Comparison of ENCODE assay signal across 20 cellular contexts in genomic region chr15:92662797-92663196, GRCh38. TPM values are rescaled to one million over a fixed set of nuclear protein-coding genes. Genes with fewer than 3 reads are reported as not detected.
DNase-seq lines count a peak whose midpoint lies in the region; ATAC-seq, FAIRE-seq and TF ChIP-seq lines count a peak whose summit lies in the region.
"Had no signal": no experiment of that assay in that cellular context is flagged by ENCODE, and none has a peak within 500 bp of the region (broad histone marks: within the 10 kb centered on the region; RNA-seq: fewer than 3 reads in every experiment).

No MANE protein-coding gene starts in this region.

- no peak for TF ChIP-seq CTCF in bronchial epithelial cell (IDR thresholded peaks at IDR 0.05; ENCODE audit: insufficient read depth, low read length, severe bottlenecking)

- H3K4me1 Mint-ChIP-seq in activated CD4-positive, alpha-beta T cell treated with anti-CD3 and anti-CD28 coated beads, Interleukin-2, amount 10 ng/mL, durations not matched to agents 7 days and 5 days: no peaks in the 10 kb centered on the region
- no peaks in the 10 kb centered on the region for H3K4me1 Mint-ChIP-seq in natural killer cell treated with Interleukin-12 subunit alpha and Interleukin-12 subunit beta and Interleukin-15 and Interleukin-18, amount 100 ng/mL, for 72 hours (ENCODE audit: low read depth in 2 of 2)
- H3K4me1 Mint-ChIP-seq: central memory CD8-positive, alpha-beta T cell had no signal

- H3K36me3 Mint-ChIP-seq in activated CD4-positive, alpha-beta T cell treated with anti-CD3 and anti-CD28 coated beads, Interleukin-2, amount 10 ng/mL, durations not matched to agents 7 days and 5 days (ENCODE audit: low read depth): no peaks in the 10 kb centered on the region
- H3K36me3 Mint-ChIP-seq in natural killer cell treated with Interleukin-12 subunit alpha and Interleukin-12 subunit beta and Interleukin-15 and Interleukin-18, amount 100 ng/mL, for 72 hours: no peaks in the 10 kb centered on the region
- H3K36me3 Mint-ChIP-seq: activated CD4-positive, alpha-beta memory T cell treated with anti-CD3 and anti-CD28 coated beads for 36 hours had no signal

- H3K27ac Mint-ChIP-seq in activated CD4-positive, alpha-beta T cell treated with anti-CD3 and anti-CD28 coated beads, Interleukin-2, amount 10 ng/mL, durations not matched to agents 7 days and 5 days: no peak overlapping the region
- no peak overlapping the region for H3K27ac Mint-ChIP-seq in natural killer cell treated with Interleukin-12 subunit alpha and Interleukin-12 subunit beta and Interleukin-15 and Interleukin-18, amount 100 ng/mL, for 72 hours
- H3K27ac Mint-ChIP-seq: activated CD4-positive, alpha-beta memory T cell treated with anti-CD3 and anti-CD28 coated beads for 36 hours had no signal

- no peaks in the 10 kb centered on the region for H3K27me3 ChIP-seq in bronchial epithelial cell (ENCODE audit: control insufficient read depth, insufficient read depth, low read length)
- H3K27me3 ChIP-seq: sigmoid colon, SJCRH30, thyroid gland had no signal

- DNase-seq in bronchial epithelial cell (ENCODE audit: low read depth): peak; percentile 47
- no peak for DNase-seq in activated CD4-positive, alpha-beta T cell treated with anti-CD3 and anti-CD28 coated beads, Interleukin-2, amount 10 ng/mL, durations not matched to agents 7 days and 5 days
- DNase-seq in natural killer cell treated with Interleukin-12 subunit alpha and Interleukin-12 subunit beta and Interleukin-15 and Interleukin-18, amount 100 ng/mL, for 72 hours (ENCODE audit: low spot score): no peak
- DNase-seq: DMS153, GM23248, Karpas-422, NCI-H1436 treated with DMSO at 0.1 percent for 48 hours, NCI-H345, sigmoid colon, SJCRH30, T-helper 9 cell, thyroid gland had no signal

- H3K9me3 Mint-ChIP-seq in activated CD4-positive, alpha-beta T cell treated with anti-CD3 and anti-CD28 coated beads, Interleukin-2, amount 10 ng/mL, durations not matched to agents 7 days and 5 days: no peaks in the 10 kb centered on the region
- H3K9me3 Mint-ChIP-seq in natural killer cell treated with Interleukin-12 subunit alpha and Interleukin-12 subunit beta and Interleukin-15 and Interleukin-18, amount 100 ng/mL, for 72 hours: no peaks in the 10 kb centered on the region
- H3K9me3 Mint-ChIP-seq: activated CD4-positive, alpha-beta memory T cell treated with anti-CD3 and anti-CD28 coated beads for 36 hours; central memory CD8-positive, alpha-beta T cell; endodermal cell had no signal

- no peaks in the 10 kb centered on the region for H3K36me3 ChIP-seq in bronchial epithelial cell (ENCODE audit: control insufficient read depth, insufficient read depth, low read length)
- H3K36me3 ChIP-seq: sigmoid colon, SJCRH30, thyroid gland had no signal

- POLR2A ChIA-PET in activated CD4-positive, alpha-beta T cell treated with anti-CD3 and anti-CD28 coated beads, Interleukin-2, amount 10 ng/mL, durations not matched to agents 7 days and 5 days (lab: Charles Lee): no interaction called here

- ATAC-seq in GM19023 (IDR thresholded peaks at IDR 0.05; ENCODE audit: unreplicated experiment) (peak; percentile 18), GM21515 (IDR thresholded peaks at IDR 0.05; ENCODE audit: unreplicated experiment) (peak; percentile 4), HG03095 (IDR thresholded peaks at IDR 0.05; ENCODE audit: unreplicated experiment) (peak; percentile 4), GM21367 (IDR thresholded peaks at IDR 0.05; ENCODE audit: unreplicated experiment) (no peak), HG02970 (IDR thresholded peaks at IDR 0.05; ENCODE audit: low FRiP score, unreplicated experiment) (no peak)
- no peak for ATAC-seq in natural killer cell treated with Interleukin-12 subunit alpha and Interleukin-12 subunit beta and Interleukin-15 and Interleukin-18, amount 100 ng/mL, for 72 hours

- H3K4me3 Mint-ChIP-seq in activated CD4-positive, alpha-beta T cell treated with anti-CD3 and anti-CD28 coated beads, Interleukin-2, amount 10 ng/mL, durations not matched to agents 7 days and 5 days: no peak overlapping the region
- H3K4me3 Mint-ChIP-seq in natural killer cell treated with Interleukin-12 subunit alpha and Interleukin-12 subunit beta and Interleukin-15 and Interleukin-18, amount 100 ng/mL, for 72 hours: no peak overlapping the region
- H3K4me3 Mint-ChIP-seq: activated CD4-positive, alpha-beta memory T cell treated with anti-CD3 and anti-CD28 coated beads for 36 hours; central memory CD8-positive, alpha-beta T cell; endodermal cell had no signal

- CTCF ChIA-PET in activated CD4-positive, alpha-beta T cell treated with anti-CD3 and anti-CD28 coated beads, Interleukin-2, amount 10 ng/mL, durations not matched to agents 7 days and 5 days (lab: Charles Lee): no interaction called here

- H3K4me3 ChIP-seq in bronchial epithelial cell (ENCODE audit: low read depth, low read length): no peak overlapping the region
- H3K4me3 ChIP-seq: GM23248, sigmoid colon, SJCRH30, thyroid gland had no signal

- FAIRE-seq in bronchial epithelial cell (lab: Jason Lieb, UNC): no peak

- H3K27me3 Mint-ChIP-seq in activated CD4-positive, alpha-beta T cell treated with anti-CD3 and anti-CD28 coated beads, Interleukin-2, amount 10 ng/mL, durations not matched to agents 7 days and 5 days: peaks cover 6% of the 10 kb centered on the region
- H3K27me3 Mint-ChIP-seq in natural killer cell treated with Interleukin-12 subunit alpha and Interleukin-12 subunit beta and Interleukin-15 and Interleukin-18, amount 100 ng/mL, for 72 hours: peaks cover 5 to 11% of the 10 kb centered on the region in 2 donors

RNA-seq across cellular contexts. Expression of gene FAM174B, which starts 7.2 kb away (rescaled TPM):
- total RNA-seq in bronchial epithelial cell: 0.53 and 4.6 TPM in 2 replicates
- 1 to 10 TPM; 4.8 to 6.0 TPM for total RNA-seq in activated CD4-positive, alpha-beta T cell treated with anti-CD3 and anti-CD28 coated beads, Interleukin-2, amount 10 ng/mL, durations not matched to agents 7 days and 5 days
- 1 to 10 TPM in 1 of 2 donors, under 1 TPM in 1; 0.62 to 3.8 TPM for total RNA-seq in natural killer cell treated with Interleukin-12 subunit alpha and Interleukin-12 subunit beta and Interleukin-15 and Interleukin-18, amount 100 ng/mL, for 72 hours

Comparison
In these comparisons a context has a peak if more than half of its experiments do, and no peak if none do; other contexts are left out.
1. ATAC-seq: peak in GM19023 (single experiment), GM21515 (single experiment) and HG03095 (single experiment); none in GM21367 (single experiment), HG02970 (single experiment) and natural killer cell treated with Interleukin-12 subunit alpha and Interleukin-12 subunit beta and Interleukin-15 and Interleukin-18, amount 100 ng/mL, for 72 hours (0 of 2).